Comparison of ENCODE assay signal across 8 cellular contexts in the genomic region with DNA sequence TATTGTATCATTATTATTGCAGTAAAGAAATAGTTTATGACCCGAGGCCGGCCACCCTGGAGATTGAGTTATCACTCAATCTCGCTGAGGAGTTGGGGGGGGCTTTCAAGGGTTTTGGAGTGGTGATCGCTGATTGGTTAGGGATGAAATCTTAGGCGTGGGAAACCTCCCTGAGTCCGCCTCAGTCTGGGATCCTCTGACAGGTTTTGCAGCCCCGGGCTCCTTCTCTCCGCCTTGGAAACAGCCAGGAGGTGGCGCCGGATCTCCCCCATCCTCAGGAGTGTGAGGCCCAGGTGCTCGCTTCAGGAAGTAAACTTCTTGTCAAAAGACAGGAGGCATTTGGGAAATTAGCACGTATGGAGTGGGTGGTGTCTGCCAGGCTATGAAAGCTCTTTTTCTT. TPM values are rescaled to one million over a fixed set of nuclear protein-coding genes. Genes with fewer than 3 reads are reported as not detected.
DNase-seq lines count a peak whose midpoint lies in the region; ATAC-seq and TF ChIP-seq lines count a peak whose summit lies in the region.

No MANE protein-coding gene starts in this region.

- no peaks in the 10 kb centered on the region for H3K36me3 Mint-ChIP-seq in activated naive CD8-positive, alpha-beta T cell treated with anti-CD3 and anti-CD28 coated beads, Interleukin-2, amount 50 U/mL, for 24 hours (ENCODE audit: low read depth)

- no peak overlapping the region for H3K27ac ChIP-seq in lower lobe of right lung

- no peak overlapping the region for H3K27ac Mint-ChIP-seq in activated naive CD8-positive, alpha-beta T cell treated with anti-CD3 and anti-CD28 coated beads, Interleukin-2, amount 50 U/mL, for 24 hours

- no peaks in the 10 kb centered on the region for H3K9me3 Mint-ChIP-seq in activated naive CD8-positive, alpha-beta T cell treated with anti-CD3 and anti-CD28 coated beads, Interleukin-2, amount 50 U/mL, for 24 hours

- H3K4me1 Mint-ChIP-seq in activated naive CD8-positive, alpha-beta T cell treated with anti-CD3 and anti-CD28 coated beads, Interleukin-2, amount 50 U/mL, for 24 hours: peaks cover 3% of the 10 kb centered on the region

- intact Hi-C loops in lower lobe of right lung (cut with DNase I): no loop called here

- H3K27me3 Mint-ChIP-seq in activated naive CD8-positive, alpha-beta T cell treated with anti-CD3 and anti-CD28 coated beads, Interleukin-2, amount 50 U/mL, for 24 hours: peaks cover 5% of the 10 kb centered on the region

- no peak overlapping the region for H3K4me3 ChIP-seq in lower lobe of right lung

- H3K36me3 ChIP-seq in lower lobe of right lung: no peaks in the 10 kb centered on the region

- no peaks in the 10 kb centered on the region for H3K9me3 ChIP-seq in lower lobe of right lung

- peak; percentile 34 for DNase-seq in activated CD4-positive, alpha-beta T cell treated with anti-CD3 and anti-CD28 coated beads for 48 hours
- no peak for DNase-seq in activated CD4-positive, alpha-beta T cell treated with anti-CD3 and anti-CD28 coated beads, Interleukin-2, amount 50 U/mL, for 4 hours
- peak; percentile 50 for DNase-seq in NCI-H187 treated with DMSO at 0.1 percent for 48 hours (lab: John Stamatoyannopoulos, UW)
- DNase-seq in activated naive CD8-positive, alpha-beta T cell treated with anti-CD3 and anti-CD28 coated beads, Interleukin-2, amount 50 U/mL, for 24 hours: peak; percentile 24
- DNase-seq in lower lobe of right lung: peak; percentile 81
- DNase-seq in T1000 (lab: John Stamatoyannopoulos, UW): no peak

- H3K27me3 ChIP-seq in lower lobe of right lung (ENCODE audit: low read depth): peaks cover 3% of the 10 kb centered on the region

- no peak overlapping the region for H3K4me3 Mint-ChIP-seq in activated naive CD8-positive, alpha-beta T cell treated with anti-CD3 and anti-CD28 coated beads, Interleukin-2, amount 50 U/mL, for 24 hours

- H3K4me1 ChIP-seq in lower lobe of right lung: no peaks in the 10 kb centered on the region

- no peak for ATAC-seq in activated naive CD8-positive, alpha-beta T cell treated with anti-CD3 and anti-CD28 coated beads, Interleukin-2, amount 50 U/mL, for 24 hours
- ATAC-seq in lower lobe of right lung (peak; percentile 93 to 97), HG02759 (IDR thresholded peaks at IDR 0.05; ENCODE audit: unreplicated experiment) (no peak), HG02870 (IDR thresholded peaks at IDR 0.05; ENCODE audit: unreplicated experiment) (no peak)

- TF ChIP-seq CTCF in lower lobe of right lung (IDR thresholded peaks at IDR 0.05): peak; percentile 34

RNA-seq across cellular contexts. Expression of a gene that starts 41.1 kb away (rescaled TPM):
- total RNA-seq in lower lobe of right lung: 152 TPM

Comparison
In these comparisons a context has a peak if more than half of its experiments do, and no peak if none do; other contexts are left out.
1. DNase-seq: peak in activated CD4-positive, alpha-beta T cell treated with anti-CD3 and anti-CD28 coated beads for 48 hours (single experiment), NCI-H187 treated with DMSO at 0.1 percent for 48 hours (single experiment), activated naive CD8-positive, alpha-beta T cell treated with anti-CD3 and anti-CD28 coated beads, Interleukin-2, amount 50 U/mL, for 24 hours (single experiment) and lower lobe of right lung (single experiment); none in activated CD4-positive, alpha-beta T cell treated with anti-CD3 and anti-CD28 coated beads, Interleukin-2, amount 50 U/mL, for 4 hours (0 of 2) and T1000 (single experiment).
2. ATAC-seq: peak in lower lobe of right lung (2 of 2); none in activated naive CD8-positive, alpha-beta T cell treated with anti-CD3 and anti-CD28 coated beads, Interleukin-2, amount 50 U/mL, for 24 hours (single experiment), HG02759 (single experiment) and HG02870 (single experiment).